In genomic region chr3:28347374-28348285, GRCh38 we compare ENCODE assay signal across 1 cellular context.
TF ChIP-seq lines count a peak whose summit lies in the region.

No MANE protein-coding gene starts in this region.

TF ChIP-seq in HepG2, 621 proteins besides CTCF, POLR2A, EP300 and RAD21 (continued from another document):
- TF ChIP-seq CEBPB (IDR thresholded peaks at IDR 0.05; ENCODE audit: borderline replicate concordance, low read depth, low read length) (peak; percentile 73; the same call in 1 of the 2 replicates), ZNF775 (CRISPR knock-in tag; IDR thresholded peaks at IDR 0.05; ENCODE audit: borderline replicate concordance) (no peak), POLR2G (IDR thresholded peaks at IDR 0.05; ENCODE audit: low read depth, low read length) (no peak), FOXM1 (CRISPR knock-in tag; IDR thresholded peaks at IDR 0.05) (no peak)
